1 cellular context compared by ENCODE assay signal in the genomic region with DNA sequence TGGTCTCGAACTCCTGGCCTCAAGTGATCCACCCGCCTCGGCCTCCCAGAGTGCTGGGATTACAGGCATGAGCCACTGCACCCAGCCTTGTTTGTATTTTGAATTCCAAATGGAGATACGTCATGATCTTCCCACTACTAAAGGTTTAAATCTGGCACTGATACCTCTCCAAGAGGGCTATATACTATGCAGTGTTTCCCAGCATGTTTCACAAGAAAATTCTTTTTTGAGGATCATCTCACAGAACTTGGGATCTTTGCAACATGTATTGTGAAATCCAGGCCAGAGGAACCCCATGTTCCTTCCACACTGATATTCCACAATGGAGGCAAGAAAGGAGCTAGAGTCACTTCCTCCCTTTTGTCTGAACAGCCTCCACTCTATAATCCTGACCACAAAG.
TF ChIP-seq lines count a peak whose summit lies in the region.

No MANE protein-coding gene starts in this region.

TF ChIP-seq in GM23338, 12 proteins besides CTCF, POLR2A, EP300 and RAD21 (continued from another document):
- TF ChIP-seq, protein P1, sequence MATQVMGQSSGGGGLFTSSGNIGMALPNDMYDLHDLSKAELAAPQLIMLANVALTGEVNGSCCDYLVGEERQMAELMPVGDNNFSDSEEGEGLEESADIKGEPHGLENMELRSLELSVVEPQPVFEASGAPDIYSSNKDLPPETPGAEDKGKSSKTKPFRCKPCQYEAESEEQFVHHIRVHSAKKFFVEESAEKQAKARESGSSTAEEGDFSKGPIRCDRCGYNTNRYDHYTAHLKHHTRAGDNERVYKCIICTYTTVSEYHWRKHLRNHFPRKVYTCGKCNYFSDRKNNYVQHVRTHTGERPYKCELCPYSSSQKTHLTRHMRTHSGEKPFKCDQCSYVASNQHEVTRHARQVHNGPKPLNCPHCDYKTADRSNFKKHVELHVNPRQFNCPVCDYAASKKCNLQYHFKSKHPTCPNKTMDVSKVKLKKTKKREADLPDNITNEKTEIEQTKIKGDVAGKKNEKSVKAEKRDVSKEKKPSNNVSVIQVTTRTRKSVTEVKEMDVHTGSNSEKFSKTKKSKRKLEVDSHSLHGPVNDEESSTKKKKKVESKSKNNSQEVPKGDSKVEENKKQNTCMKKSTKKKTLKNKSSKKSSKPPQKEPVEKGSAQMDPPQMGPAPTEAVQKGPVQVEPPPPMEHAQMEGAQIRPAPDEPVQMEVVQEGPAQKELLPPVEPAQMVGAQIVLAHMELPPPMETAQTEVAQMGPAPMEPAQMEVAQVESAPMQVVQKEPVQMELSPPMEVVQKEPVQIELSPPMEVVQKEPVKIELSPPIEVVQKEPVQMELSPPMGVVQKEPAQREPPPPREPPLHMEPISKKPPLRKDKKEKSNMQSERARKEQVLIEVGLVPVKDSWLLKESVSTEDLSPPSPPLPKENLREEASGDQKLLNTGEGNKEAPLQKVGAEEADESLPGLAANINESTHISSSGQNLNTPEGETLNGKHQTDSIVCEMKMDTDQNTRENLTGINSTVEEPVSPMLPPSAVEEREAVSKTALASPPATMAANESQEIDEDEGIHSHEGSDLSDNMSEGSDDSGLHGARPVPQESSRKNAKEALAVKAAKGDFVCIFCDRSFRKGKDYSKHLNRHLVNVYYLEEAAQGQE (IDR thresholded peaks at IDR 0.05; ENCODE audit: unreplicated experiment): no peak
- TF ChIP-seq POLR2AphosphoS5 (IDR thresholded peaks at IDR 0.05; ENCODE audit: low read depth): no peak
